Comparison of ENCODE assay signal across 11 cellular contexts in genomic region chr6:118881440-118882313, GRCh38. TPM values are rescaled to one million over a fixed set of nuclear protein-coding genes. Genes with fewer than 3 reads are reported as not detected.
DNase-seq lines count a peak whose midpoint lies in the region; ATAC-seq and TF ChIP-seq lines count a peak whose summit lies in the region.
"Had no signal": no experiment of that assay in that cellular context is flagged by ENCODE, and none has a peak within 500 bp of the region (broad histone marks: within the 10 kb centered on the region; RNA-seq: fewer than 3 reads in every experiment).

No MANE protein-coding gene starts in this region.

- WGBS in heart left ventricle, 4 donors: 68 to 80% (median 72%) methylated on average over 9 of the region's 9 CpGs

- peaks cover 0 to 22% (median 6%) of the 10 kb centered on the region in 12 donors for H3K4me1 ChIP-seq in heart left ventricle

- peaks cover 4% of the 10 kb centered on the region for H3K36me3 Mint-ChIP-seq in effector memory CD8-positive, alpha-beta T cell (ENCODE audit: insufficient read depth)

- H3K36me3 ChIP-seq in heart left ventricle: no peaks in the 10 kb centered on the region
- H3K36me3 ChIP-seq: SJSA1 had no signal

- no peak for TF ChIP-seq CTCF in heart left ventricle (IDR thresholded peaks at IDR 0.05)

- H3K4me3 Mint-ChIP-seq in effector memory CD8-positive, alpha-beta T cell: peak overlapping the region; percentile 37 to 53
- H3K4me3 Mint-ChIP-seq: nephron had no signal

- ATAC-seq in GM18505 (IDR thresholded peaks at IDR 0.05; ENCODE audit: unreplicated experiment) (peak; percentile 88), GM21381 (IDR thresholded peaks at IDR 0.05; ENCODE audit: unreplicated experiment) (peak; percentile 84), HG03139 (IDR thresholded peaks at IDR 0.05; ENCODE audit: unreplicated experiment) (peak; percentile 81), heart left ventricle (no peak)
- ATAC-seq in effector memory CD8-positive, alpha-beta T cell (replicated peaks): peak; percentile 27

- peak overlapping the region in 3 of 12 donors; percentile 0 to 28 (median 21) for H3K27ac ChIP-seq in heart left ventricle
- H3K27ac ChIP-seq: SJSA1 had no signal

- H3K27me3 ChIP-seq in heart left ventricle: no peaks in the 10 kb centered on the region
- H3K27me3 ChIP-seq: SJSA1 had no signal

- TF ChIP-seq POLR2A in GM18505 (IDR thresholded peaks at IDR 0.05; ENCODE audit: borderline replicate concordance, extremely low read depth, insufficient read depth, insufficient read length) (no peak), heart left ventricle (IDR thresholded peaks at IDR 0.05) (no peak)

- peaks cover 57 to 69% of the 10 kb centered on the region in 2 donors for H3K4me1 Mint-ChIP-seq in effector memory CD8-positive, alpha-beta T cell (ENCODE audit: low read depth in 2 of 2)
- H3K4me1 Mint-ChIP-seq: nephron had no signal

- no peaks in the 10 kb centered on the region for H3K9me3 ChIP-seq in heart left ventricle
- H3K9me3 ChIP-seq: SJSA1 had no signal

- H3K27me3 Mint-ChIP-seq in effector memory CD8-positive, alpha-beta T cell: no peaks in the 10 kb centered on the region

- intact Hi-C loops in heart left ventricle (cut with DNase I): no loop called here

- H3K4me3 ChIP-seq in heart left ventricle: peak overlapping the region in 4 of 12 donors; percentile 6 to 27 (median 16)
- H3K4me3 ChIP-seq: SJSA1 had no signal

- H3K27ac Mint-ChIP-seq in effector memory CD8-positive, alpha-beta T cell: peak overlapping the region in 1 of 2 donors; percentile 66
- H3K27ac Mint-ChIP-seq: nephron had no signal

- H3K9me3 Mint-ChIP-seq in effector memory CD8-positive, alpha-beta T cell: no peaks in the 10 kb centered on the region
- H3K9me3 Mint-ChIP-seq: nephron had no signal

- DNase-seq in effector memory CD8-positive, alpha-beta T cell: no peak
- DNase-seq in NCI-H69 (lab: John Stamatoyannopoulos, UW) (no peak), cortex of kidney (lab: John Stamatoyannopoulos, UW) (no peak), heart left ventricle (no peak)
- no peak for DNase-seq in activated CD4-positive, CD25-positive, alpha-beta regulatory T cell (lab: John Stamatoyannopoulos, UW)
- DNase-seq: activated naive CD4-positive, alpha-beta T cell had no signal

RNA-seq across cellular contexts. Expression of gene ASF1A, which starts 12.3 kb away (rescaled TPM):
- 10 to 100 TPM in 8 of 9 donors, 1 to 10 TPM in 1; 9.8 to 28.9 (median 22.1) TPM for total RNA-seq in heart left ventricle
- 10 to 100 TPM; 16.4 to 24.5 TPM for polyA plus RNA-seq in heart left ventricle

RNA-seq across cellular contexts. Expression of gene MCM9, which starts 53.3 kb away (rescaled TPM):
- 1 to 10 TPM; 2.2 to 8.5 (median 4.9) TPM for total RNA-seq in heart left ventricle
- 1 to 10 TPM; 2.1 to 3.6 TPM for polyA plus RNA-seq in heart left ventricle

Comparison
In these comparisons a context has a peak if more than half of its experiments do, and no peak if none do; other contexts are left out.
1. ATAC-seq: peak in GM18505 (single experiment), GM21381 (single experiment), HG03139 (single experiment) and effector memory CD8-positive, alpha-beta T cell (single experiment); none in heart left ventricle (0 of 4).